Comparison of ENCODE assay signal across 9 cellular contexts in the genomic region with DNA sequence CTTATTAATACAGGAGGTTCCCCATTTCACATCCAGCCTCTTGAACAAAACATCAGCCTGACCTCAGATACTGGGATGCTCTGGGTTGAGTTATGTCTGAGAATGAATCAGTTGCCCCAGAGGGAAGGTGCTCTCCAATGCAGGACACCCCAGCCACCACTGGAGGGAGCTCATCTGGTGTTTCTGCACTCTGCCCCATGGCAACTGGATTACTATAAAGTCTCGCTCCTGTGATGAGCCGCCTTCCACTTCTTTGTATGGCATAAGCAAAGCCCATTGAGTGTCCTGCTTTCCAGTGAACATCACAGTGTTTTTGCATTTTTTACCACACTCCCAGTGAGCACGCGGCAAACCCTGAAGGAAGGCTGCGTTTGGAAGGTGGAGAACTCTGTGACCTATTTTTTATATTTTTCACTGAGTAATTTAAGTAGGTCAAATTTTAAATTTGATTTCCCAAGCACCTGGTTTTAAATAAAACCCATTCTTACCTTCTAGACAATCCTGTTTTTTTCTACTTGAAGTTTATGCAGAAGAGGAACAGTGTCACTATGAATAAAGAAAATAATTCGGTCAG.
A peak's percentile ranks its signal among the peaks of the same experiment; 100 is the strongest.
DNase-seq lines count a peak whose midpoint lies in the region; FAIRE-seq and TF ChIP-seq lines count a peak whose summit lies in the region.
"Had no signal": no experiment of that assay in that cellular context is flagged by ENCODE, and none has a peak within 500 bp of the region (broad histone marks: within the 10 kb centered on the region; RNA-seq: fewer than 3 reads in every experiment).

No MANE protein-coding gene starts in this region.

- peaks cover 54% of the 10 kb centered on the region for H3K4me1 Mint-ChIP-seq in HFFc6 (ENCODE audit: low read depth)

- no peak for TF ChIP-seq EP300 in sigmoid colon (IDR thresholded peaks at IDR 0.05)

- H3K27ac ChIP-seq in sigmoid colon: no peak overlapping the region

- peaks cover 6% of the 10 kb centered on the region for H3K27me3 Mint-ChIP-seq in HFFc6 (ENCODE audit: insufficient read depth)

- FAIRE-seq in GM12891 (lab: Jason Lieb, UNC): peak; percentile 90
- FAIRE-seq: islet of Langerhans had no signal

- H3K9me3 Mint-ChIP-seq in HFFc6: no peaks in the 10 kb centered on the region

- H3K36me3 Mint-ChIP-seq in HFFc6 (ENCODE audit: low read depth): no peaks in the 10 kb centered on the region

- no peaks in the 10 kb centered on the region for H3K36me3 ChIP-seq in sigmoid colon

- no peak overlapping the region for H3K4me3 Mint-ChIP-seq in HFFc6

- DNase-seq in AG04449 (ENCODE audit: low read depth, low spot score): no peak
- peak; percentile 33 for DNase-seq in GM12891 (ENCODE audit: insufficient read length, low spot score)
- peak; percentile 60 for DNase-seq in HFFc6
- DNase-seq in M059J (ENCODE audit: low read depth): peak; percentile 49
- peak; percentile 77 for DNase-seq in SW480 (ENCODE audit: low spot score)
- peak; percentile 44 for DNase-seq in choroid plexus epithelial cell (ENCODE audit: low read depth)
- DNase-seq in myocyte (ENCODE audit: low read depth): peak; percentile 18
- DNase-seq in sigmoid colon: no peak

- POLR2A ChIA-PET in AG04449 (lab: Yijun Ruan, JAX): no interaction called here

- intact Hi-C loops in sigmoid colon (cut with DNase I): no loop called here

- peak; percentile 74 for TF ChIP-seq CTCF in AG04449 (IDR thresholded peaks at IDR 0.05; ENCODE audit: insufficient read depth, low read length, missing control alignments)
- peak; percentile 86 for TF ChIP-seq CTCF in HFFc6 (IDR thresholded peaks at IDR 0.05)
- peak; percentile 67 for TF ChIP-seq CTCF in choroid plexus epithelial cell (conservative IDR thresholded peaks at IDR 0.05; ENCODE audit: low read depth, low read length)
- peak in 2 of 4 experiments; percentile 31 to 41 for TF ChIP-seq CTCF in sigmoid colon (IDR thresholded peaks at IDR 0.05)

- H3K27ac Mint-ChIP-seq in HFFc6: no peak overlapping the region

- H3K4me1 ChIP-seq in sigmoid colon: no peaks in the 10 kb centered on the region

- H3K4me3 ChIP-seq in AG04449 (ENCODE audit: low read depth, low read length): no peak overlapping the region
- no peak overlapping the region for H3K4me3 ChIP-seq in choroid plexus epithelial cell (ENCODE audit: low read depth, low read length)
- no peak overlapping the region for H3K4me3 ChIP-seq in sigmoid colon

- no peak for TF ChIP-seq POLR2A in GM12891 (IDR thresholded peaks at IDR 0.05; ENCODE audit: low read depth, low read length)
- TF ChIP-seq POLR2A in sigmoid colon (IDR thresholded peaks at IDR 0.05): no peak

- H3K27me3 ChIP-seq in sigmoid colon: no peaks in the 10 kb centered on the region

- H3K9me3 ChIP-seq in sigmoid colon: no peaks in the 10 kb centered on the region

- CTCF ChIA-PET in AG04449 (lab: Yijun Ruan, JAX): interaction anchor here (1.1 to 1.8 kb wide), 6 partner anchors 10 to 106 kb away, joined by 3 to 11 read pairs (median 4); no protein-coding TSS in a partner anchor

- 48 to 77% methylated on average over 6 of the region's 6 CpGs for whole genome bisulfite sequencing in sigmoid colon, 2 donors

TF ChIP-seq in GM12891, 5 proteins besides CTCF, POLR2A, EP300 and RAD21:
- no peak for TF ChIP-seq POU2F2 (IDR thresholded peaks at IDR 0.05; ENCODE audit: low read depth, low read length)

Comparison
In these comparisons a context has a peak if more than half of its experiments do, and no peak if none do; other contexts are left out.
1. DNase-seq: peak in GM12891 (single experiment), HFFc6 (single experiment), M059J (single experiment), SW480 (single experiment), choroid plexus epithelial cell (single experiment) and myocyte (single experiment); none in AG04449 (single experiment) and sigmoid colon (single experiment).